Comparison of ENCODE assay signal across 8 cellular contexts in genomic region chr2:11828933-11829323, GRCh38.
DNase-seq lines count a peak whose midpoint lies in the region; ATAC-seq and TF ChIP-seq lines count a peak whose summit lies in the region.

No MANE protein-coding gene starts in this region.

- H3K36me3 ChIP-seq in ACC112 (ENCODE audit: insufficient read depth, low read length) (peaks cover 11% of the 10 kb centered on the region; the same call in 1 of the 2 replicates), brain microvascular endothelial cell (replicated peaks) (peaks cover 3% of the 10 kb centered on the region), osteoblast (ENCODE audit: insufficient read depth, low read length) (peaks cover 15% of the 10 kb centered on the region)

- H3K27ac ChIP-seq in ACC112 (ENCODE audit: low read depth, low read length), result peak overlapping the region; percentile 90
- H3K27ac ChIP-seq in brain microvascular endothelial cell, result peak overlapping the region; percentile 88
- H3K27ac ChIP-seq in osteoblast (ENCODE audit: low read depth, low read length), result peak overlapping the region; percentile 58

- TF ChIP-seq CTCF in brain microvascular endothelial cell (IDR thresholded peaks at IDR 0.05; ENCODE audit: low read depth, low read length, missing control alignments) (no peak), osteoblast (IDR thresholded peaks at IDR 0.05; ENCODE audit: extremely low read depth, low read depth, low read length) (no peak)

- no peak overlapping the region for H3K4me2 ChIP-seq in osteoblast (ENCODE audit: insufficient read depth, low read length)

- H3K79me2 ChIP-seq in ACC112 (ENCODE audit: control insufficient read depth, insufficient read depth, low read length, unreplicated experiment) (no peaks in the 10 kb centered on the region), osteoblast (ENCODE audit: insufficient read depth, low read length) (no peaks in the 10 kb centered on the region)

- no peaks in the 10 kb centered on the region for H3K27me3 ChIP-seq in ACC112 (ENCODE audit: insufficient read depth, low read length)
- H3K27me3 ChIP-seq in brain microvascular endothelial cell (replicated peaks), result no peaks in the 10 kb centered on the region
- no peaks in the 10 kb centered on the region for H3K27me3 ChIP-seq in osteoblast (ENCODE audit: insufficient read depth, low read length)

- H3K4me3 ChIP-seq in ACC112 (ENCODE audit: low read depth, low read length) (no peak overlapping the region), brain microvascular endothelial cell (ENCODE audit: low read depth, low read length) (no peak overlapping the region), osteoblast (ENCODE audit: insufficient read depth, low read length) (no peak overlapping the region)

- H3K4me1 ChIP-seq in ACC112 (ENCODE audit: control insufficient read depth, insufficient read depth, low read length, unreplicated experiment) (peaks cover 31% of the 10 kb centered on the region), osteoblast (ENCODE audit: insufficient read depth, low read length) (peaks cover 33% of the 10 kb centered on the region)

- DNase-seq in brain microvascular endothelial cell (no peak), osteoblast (ENCODE audit: insufficient read length, low spot score, missing footprints) (no peak), globus pallidus (ENCODE audit: low spot score) (no peak), middle frontal gyrus (ENCODE audit: extremely low spot score, low spot score) (no peak), NCI-H1436 treated with DMSO at 0.1 percent for 48 hours (lab: John Stamatoyannopoulos, UW) (no peak)

- no peaks in the 10 kb centered on the region for H4K20me1 ChIP-seq in osteoblast (ENCODE audit: insufficient read depth, low read length)

- in situ Hi-C loops in brain microvascular endothelial cell (cut with HindIII; ENCODE audit: low pct_ligation_motif_present, low sequenced_read_pairs), result no loop called here

- H3K9me3 ChIP-seq in osteoblast (ENCODE audit: low read depth, low read length), result no peaks in the 10 kb centered on the region

- ATAC-seq in HG03196 (IDR thresholded peaks at IDR 0.05; ENCODE audit: unreplicated experiment), result peak; percentile 1
- ATAC-seq in HG03108 (IDR thresholded peaks at IDR 0.05; ENCODE audit: unreplicated experiment), result no peak

- H2AFZ ChIP-seq in ACC112 (ENCODE audit: low read length, unreplicated experiment) (no peak overlapping the region), osteoblast (ENCODE audit: low read length) (no peak overlapping the region)
